21 cellular contexts compared by ENCODE assay signal in genomic region chr3:65633018-65633417, GRCh38.
"Had no signal": no experiment of that assay in that cellular context is flagged by ENCODE, and none has a peak within 500 bp of the region (broad histone marks: within the 10 kb centered on the region; RNA-seq: fewer than 3 reads in every experiment).

No MANE protein-coding gene starts in this region.

- H3K4me3 ChIP-seq: body of pancreas, cardiac muscle cell, gastroesophageal sphincter, heart left ventricle, stomach, suprapubic skin, tibial nerve had no signal

- H3K27ac ChIP-seq: body of pancreas, cardiac muscle cell, epithelial cell of prostate, gastroesophageal sphincter, heart left ventricle, stomach, suprapubic skin, tibial nerve had no signal

- H3K4me3 Mint-ChIP-seq: activated CD4-positive, alpha-beta memory T cell treated with anti-CD3 and anti-CD28 coated beads for 36 hours; activated naive CD4-positive, alpha-beta T cell treated with anti-CD3 and anti-CD28 coated beads, Interleukin-2, amount 10 ng/mL, durations not matched to agents 7 days and 5 days; activated T-cell treated with anti-CD3 and anti-CD28 coated beads, Interleukin-2, amount 50 U/mL, for 72 hours; naive thymus-derived CD4-positive, alpha-beta T cell; neural crest cell; stimulated activated memory B cell treated with anti-CD40 and anti-IgM and Interleukin-4, amounts not matched to agents 10 μg/mL and 1 μg/mL and 100 μg/mL, for 72 hours had no signal

- H3K27ac Mint-ChIP-seq: activated CD4-positive, alpha-beta memory T cell treated with anti-CD3 and anti-CD28 coated beads for 36 hours; activated naive CD4-positive, alpha-beta T cell treated with anti-CD3 and anti-CD28 coated beads, Interleukin-2, amount 10 ng/mL, durations not matched to agents 7 days and 5 days; activated T-cell treated with anti-CD3 and anti-CD28 coated beads, Interleukin-2, amount 50 U/mL, for 72 hours; naive thymus-derived CD4-positive, alpha-beta T cell; stimulated activated memory B cell treated with anti-CD40 and anti-IgM and Interleukin-4, amounts not matched to agents 10 μg/mL and 1 μg/mL and 100 μg/mL, for 72 hours had no signal

- ATAC-seq: activated T-cell treated with anti-CD3 and anti-CD28 coated beads, Interleukin-2, amount 50 U/mL, for 72 hours; body of pancreas; gastroesophageal sphincter; naive thymus-derived CD4-positive, alpha-beta T cell; sciatic nerve; stimulated activated memory B cell treated with anti-CD40 and anti-IgM and Interleukin-4, amounts not matched to agents 10 μg/mL and 1 μg/mL and 100 μg/mL, for 72 hours had no signal

- H3K36me3 ChIP-seq: cardiac muscle cell, gastroesophageal sphincter, heart left ventricle, stomach, suprapubic skin, tibial nerve had no signal

- H3K4me1 Mint-ChIP-seq: activated naive CD4-positive, alpha-beta T cell treated with anti-CD3 and anti-CD28 coated beads, Interleukin-2, amount 10 ng/mL, durations not matched to agents 7 days and 5 days; naive thymus-derived CD4-positive, alpha-beta T cell; stimulated activated memory B cell treated with anti-CD40 and anti-IgM and Interleukin-4, amounts not matched to agents 10 μg/mL and 1 μg/mL and 100 μg/mL, for 72 hours had no signal

- DNase-seq: activated CD4-positive, alpha-beta memory T cell treated with anti-CD3 and anti-CD28 coated beads for 36 hours; activated CD4-positive, alpha-beta T cell treated with anti-CD3 and anti-CD28 coated beads for 48 hours; activated effector memory CD4-positive, alpha-beta T cell treated with Interleukin-2 at 50 U/mL for 16 hours; activated naive CD4-positive, alpha-beta T cell treated with anti-CD3 and anti-CD28 coated beads, Interleukin-2, amount 10 ng/mL, durations not matched to agents 7 days and 5 days; activated T-cell treated with anti-CD3 and anti-CD28 coated beads, Interleukin-2, amount 50 U/mL, for 72 hours; amygdala; body of pancreas; cortex of kidney; heart left ventricle; naive thymus-derived CD4-positive, alpha-beta T cell; occipital lobe; small intestine; stomach had no signal

- H3K36me3 Mint-ChIP-seq: activated CD4-positive, alpha-beta memory T cell treated with anti-CD3 and anti-CD28 coated beads for 36 hours; activated naive CD4-positive, alpha-beta T cell treated with anti-CD3 and anti-CD28 coated beads, Interleukin-2, amount 10 ng/mL, durations not matched to agents 7 days and 5 days; naive thymus-derived CD4-positive, alpha-beta T cell; stimulated activated memory B cell treated with anti-CD40 and anti-IgM and Interleukin-4, amounts not matched to agents 10 μg/mL and 1 μg/mL and 100 μg/mL, for 72 hours had no signal

- H3K4me1 ChIP-seq: body of pancreas, gastroesophageal sphincter, suprapubic skin, tibial nerve had no signal

- H3K27me3 ChIP-seq: body of pancreas, cardiac muscle cell, gastroesophageal sphincter, heart left ventricle, stomach, suprapubic skin, tibial nerve had no signal

- H3K9me3 Mint-ChIP-seq: activated CD4-positive, alpha-beta memory T cell treated with anti-CD3 and anti-CD28 coated beads for 36 hours had no signal

- H3K27me3 Mint-ChIP-seq: activated CD4-positive, alpha-beta memory T cell treated with anti-CD3 and anti-CD28 coated beads for 36 hours; activated naive CD4-positive, alpha-beta T cell treated with anti-CD3 and anti-CD28 coated beads, Interleukin-2, amount 10 ng/mL, durations not matched to agents 7 days and 5 days; naive thymus-derived CD4-positive, alpha-beta T cell; stimulated activated memory B cell treated with anti-CD40 and anti-IgM and Interleukin-4, amounts not matched to agents 10 μg/mL and 1 μg/mL and 100 μg/mL, for 72 hours had no signal
